23 cellular contexts compared by ENCODE assay signal in genomic region chr1:156900019-156900718, GRCh38. TPM values are rescaled to one million over a fixed set of nuclear protein-coding genes. Genes with fewer than 3 reads are reported as not detected.
A peak's percentile ranks its signal among the peaks of the same experiment; 100 is the strongest.
DNase-seq lines count a peak whose midpoint lies in the region; ATAC-seq, FAIRE-seq and TF ChIP-seq lines count a peak whose summit lies in the region.
"Had no signal": no experiment of that assay in that cellular context is flagged by ENCODE, and none has a peak within 500 bp of the region (broad histone marks: within the 10 kb centered on the region; RNA-seq: fewer than 3 reads in every experiment).

No MANE protein-coding gene starts in this region.

- ATAC-seq in right cardiac atrium (no peak), Right ventricle myocardium superior (ENCODE audit: poor library complexity) (no peak), HG03432 (IDR thresholded peaks at IDR 0.05; ENCODE audit: unreplicated experiment) (no peak), GM18867 (IDR thresholded peaks at IDR 0.05; ENCODE audit: unreplicated experiment) (no peak)
- ATAC-seq: HCT116, left colon had no signal

- H3K27me3 Mint-ChIP-seq in nephron progenitor cell (ENCODE audit: low read depth, poor library complexity): peaks cover 12% of the 10 kb centered on the region

- no peaks in the 10 kb centered on the region for H3K27me3 ChIP-seq in right cardiac atrium (ENCODE audit: control insufficient read depth, insufficient read depth)
- H3K27me3 ChIP-seq: upper lobe of left lung had no signal

- no peak overlapping the region for H3K4me3 Mint-ChIP-seq in nephron progenitor cell
- H3K4me3 Mint-ChIP-seq: stimulated activated naive CD8-positive, alpha-beta T cell treated with anti-CD3 and anti-CD28 coated beads, Interleukin-15, Interleukin-2, amounts not matched to agents 100 ng/mL and 50 ng/mL, for 24 hours had no signal

- no peak overlapping the region for H3K27ac ChIP-seq in right cardiac atrium (ENCODE audit: low read length)
- H3K27ac ChIP-seq in kidney (ENCODE audit: low read depth in 2 of 2, low read length in 2 of 2): no peak overlapping the region
- H3K27ac ChIP-seq: HL-60, sigmoid colon had no signal

- 51% methylated on average over 12 of the region's 12 CpGs for WGBS in right cardiac atrium

- H3K9me3 ChIP-seq in right cardiac atrium (ENCODE audit: control insufficient read depth, low read length) (no peaks in the 10 kb centered on the region), kidney (ENCODE audit: control insufficient read depth in 1 of 2, low read length in 2 of 2) (no peaks in the 10 kb centered on the region)
- H3K9me3 ChIP-seq: sigmoid colon, upper lobe of left lung had no signal

- no peaks in the 10 kb centered on the region for H3K36me3 ChIP-seq in kidney (ENCODE audit: control insufficient read depth in 1 of 2, insufficient read depth in 2 of 2, low read length in 2 of 2)
- H3K36me3 ChIP-seq: sigmoid colon had no signal

- no peak overlapping the region for H3K27ac Mint-ChIP-seq in nephron progenitor cell
- H3K27ac Mint-ChIP-seq: stimulated activated naive CD8-positive, alpha-beta T cell treated with anti-CD3 and anti-CD28 coated beads, Interleukin-15, Interleukin-2, amounts not matched to agents 100 ng/mL and 50 ng/mL, for 24 hours had no signal

- no peak for TF ChIP-seq CTCF in kidney (IDR thresholded peaks at IDR 0.05; ENCODE audit: borderline replicate concordance, extremely low read depth, insufficient read depth)
- TF ChIP-seq CTCF in nephron progenitor cell (IDR thresholded peaks at IDR 0.05): no peak

- no peak overlapping the region for H3K9ac ChIP-seq in kidney (ENCODE audit: low read length in 2 of 2)

- H3K36me3 Mint-ChIP-seq in nephron progenitor cell (ENCODE audit: low read depth): no peaks in the 10 kb centered on the region

- H3K4me1 ChIP-seq in right cardiac atrium (ENCODE audit: control insufficient read depth, insufficient read depth, low read length): peaks cover 21% of the 10 kb centered on the region
- H3K4me1 ChIP-seq in kidney (ENCODE audit: control insufficient read depth in 1 of 2, insufficient read depth in 1 of 2, low read depth in 1 of 2, low read length in 2 of 2): peaks cover 0 to 37% of the 10 kb centered on the region in 2 donors

- DNase-seq in right cardiac atrium (peak in 2 of 3 donors; percentile 57 to 62), Right ventricle myocardium superior (no peak), astrocyte of the hippocampus (ENCODE audit: low read depth, low spot score) (peak; percentile 90), kidney (peak; percentile 85), NCI-H2029 treated with DMSO at 0.1 percent for 48 hours (lab: John Stamatoyannopoulos, UW) (no peak), nephron progenitor cell (no peak)
- DNase-seq: activated CD8-positive, alpha-beta memory T cell treated with anti-CD3 and anti-CD28 coated beads, Interleukin-2, amount 50 U/mL, for 4 hours; activated effector memory CD4-positive, alpha-beta T cell treated with anti-CD3 and anti-CD28 coated beads, Interleukin-2, amount 50 U/mL, for 16 hours; EL; left colon; NCI-H2081; sigmoid colon; stimulated activated CD4-positive, alpha-beta T cell treated with anti-CD3 and anti-CD28 coated beads, Interleukin-1b, Interleukin-23, amount 100 ng/mL, for 48 hours; T-helper 9 cell; upper lobe of left lung had no signal

- no peaks in the 10 kb centered on the region for H3K9me3 Mint-ChIP-seq in nephron progenitor cell
- H3K9me3 Mint-ChIP-seq: stimulated activated naive CD8-positive, alpha-beta T cell treated with anti-CD3 and anti-CD28 coated beads, Interleukin-15, Interleukin-2, amounts not matched to agents 100 ng/mL and 50 ng/mL, for 24 hours had no signal

- H3K4me3 ChIP-seq in right cardiac atrium (ENCODE audit: low read length) (no peak overlapping the region), kidney (ENCODE audit: low read length in 2 of 2) (no peak overlapping the region)
- H3K4me3 ChIP-seq: sigmoid colon, upper lobe of left lung had no signal

- H3K4me1 Mint-ChIP-seq in nephron progenitor cell: peaks cover 80% of the 10 kb centered on the region

- no peak for FAIRE-seq in kidney (lab: Jason Lieb, UNC)
- FAIRE-seq: endometrium, frontal cortex had no signal

- intact Hi-C loops in right cardiac atrium (cut with DNase I): no loop called here
- intact Hi-C loops in Right ventricle myocardium superior (cut with DNase I): no loop called here
- intact Hi-C loops in kidney (cut with DNase I): no loop called here

RNA-seq across cellular contexts. Expression of gene PEAR1, which starts 6.7 kb away (rescaled TPM):
- total RNA-seq in right cardiac atrium (10 to 100 TPM in 1 of 4 donors, 1 to 10 TPM in 3; 6.6 to 10.3 (median 8.5) TPM), Right ventricle myocardium superior (6.7 TPM), kidney (17.2 TPM)
- polyA plus RNA-seq in right cardiac atrium (6.9 TPM), kidney (ENCODE audit: insufficient read depth, low read depth, low replicate concordance) (4.5 TPM)

RNA-seq across cellular contexts. Expression of gene LRRC71, which starts 20.3 kb away (rescaled TPM):
- under 1 TPM in 1 of 4 donors, not detected in 3; 0.31 TPM for total RNA-seq in right cardiac atrium
- 0.18 TPM for polyA plus RNA-seq in right cardiac atrium
- total RNA-seq in Right ventricle myocardium superior: not detected
- 0.50 TPM for total RNA-seq in kidney
- polyA plus RNA-seq in kidney (ENCODE audit: insufficient read depth, low read depth, low replicate concordance): 0.19 TPM
- total RNA-seq: frontal cortex, left colon, omental fat pad, sigmoid colon had no signal

RNA-seq across cellular contexts. Expression of gene NTRK1, which starts 39.5 kb away (rescaled TPM):
- 1 to 10 TPM; 1.3 to 4.2 (median 1.5) TPM for total RNA-seq in right cardiac atrium
- 1.1 TPM for polyA plus RNA-seq in right cardiac atrium
- 2.5 TPM for total RNA-seq in Right ventricle myocardium superior
- 1.0 TPM for total RNA-seq in kidney
- polyA plus RNA-seq in kidney (ENCODE audit: insufficient read depth, low read depth, low replicate concordance): 1.3 TPM

RNA-seq across cellular contexts. Expression of gene INSRR, which starts 41.3 kb away (rescaled TPM):
- total RNA-seq in right cardiac atrium (under 1 TPM; 0.03 to 0.06 (median 0.06) TPM), Right ventricle myocardium superior (0.40 TPM), kidney (0.35 TPM)
- polyA plus RNA-seq in right cardiac atrium (0.07 TPM), kidney (ENCODE audit: insufficient read depth, low read depth, low replicate concordance) (2.4 TPM)
- total RNA-seq: left colon, sigmoid colon had no signal

Comparison
In these comparisons a context has a peak if more than half of its experiments do, and no peak if none do; other contexts are left out.
1. DNase-seq: peak in right cardiac atrium (2 of 3), astrocyte of the hippocampus (single experiment) and kidney (single experiment); none in Right ventricle myocardium superior (single experiment), NCI-H2029 treated with DMSO at 0.1 percent for 48 hours (single experiment) and nephron progenitor cell (single experiment).